ENCODE assay signal across 8 cellular contexts in genomic region chr16:70522216-70523000, GRCh38. TPM values are rescaled to one million over a fixed set of nuclear protein-coding genes. Genes with fewer than 3 reads are reported as not detected.
DNase-seq lines count a peak whose midpoint lies in the region; ATAC-seq, FAIRE-seq and TF ChIP-seq lines count a peak whose summit lies in the region.

No MANE protein-coding gene starts in this region.

- no peak for ATAC-seq in HepG2
- no peak for ATAC-seq in upper lobe of right lung
- ATAC-seq in HG02610 (IDR thresholded peaks at IDR 0.05; ENCODE audit: unreplicated experiment): no peak

- 54% methylated on average over 16 of the region's 16 CpGs for WGBS in HepG2 (ENCODE audit: low lambda C conversion rate)

- in situ Hi-C loops in HepG2 (cut with HindIII; ENCODE audit: extremely low pct_ligation_motif_present, low pct_unique_long_range_greater_than_20kb): no loop called here

- TF ChIP-seq RAD21 in HepG2 (CRISPR knock-in tag; IDR thresholded peaks at IDR 0.05): no peak

- H3K36me3 Mint-ChIP-seq in activated naive CD4-positive, alpha-beta T cell treated with anti-CD3 and anti-CD28 coated beads, Interleukin-2, amount 50 U/mL, for 24 hours: peaks cover 22% of the 10 kb centered on the region
- H3K36me3 Mint-ChIP-seq in activated T-helper 2 cell treated with anti-CD3 and anti-CD28 coated beads, Interferon-gamma antibody, Interleukin-2, Interleukin-4, amounts not matched to agents 10 μg/mL and 5 μg/mL and 100 μg/mL, durations not matched to agents 14 hours and 24 hours and 36 hours (ENCODE audit: low read depth): peaks cover 49% of the 10 kb centered on the region

- H3K27me3 ChIP-seq in HepG2 (ENCODE audit: control insufficient read depth in 1 of 2, insufficient read depth in 2 of 2, low read length in 2 of 2) (peaks cover 0 to 5% of the 10 kb centered on the region in 2 experiments; a peak in 1 of 5 replicates), upper lobe of right lung (no peaks in the 10 kb centered on the region)

- H3K4me3 Mint-ChIP-seq in activated naive CD4-positive, alpha-beta T cell treated with anti-CD3 and anti-CD28 coated beads, Interleukin-2, amount 50 U/mL, for 24 hours: peak overlapping the region; percentile 100
- H3K4me3 Mint-ChIP-seq in activated T-helper 2 cell treated with anti-CD3 and anti-CD28 coated beads, Interferon-gamma antibody, Interleukin-2, Interleukin-4, amounts not matched to agents 10 μg/mL and 5 μg/mL and 100 μg/mL, durations not matched to agents 14 hours and 24 hours and 36 hours (ENCODE audit: low read depth): peak overlapping the region; percentile 96

- peak overlapping the region; percentile 100 for H3K27ac Mint-ChIP-seq in activated naive CD4-positive, alpha-beta T cell treated with anti-CD3 and anti-CD28 coated beads, Interleukin-2, amount 50 U/mL, for 24 hours
- H3K27ac Mint-ChIP-seq in activated T-helper 2 cell treated with anti-CD3 and anti-CD28 coated beads, Interferon-gamma antibody, Interleukin-2, Interleukin-4, amounts not matched to agents 10 μg/mL and 5 μg/mL and 100 μg/mL, durations not matched to agents 14 hours and 24 hours and 36 hours: peak overlapping the region; percentile 98

- intact Hi-C loops in activated T-helper 2 cell treated with anti-CD3 and anti-CD28 coated beads, Interferon-gamma antibody, Interleukin-2, Interleukin-4, amounts not matched to agents 10 μg/mL and 5 μg/mL and 100 μg/mL, durations not matched to agents 14 hours and 24 hours and 36 hours (cut with micrococcal nuclease): loop anchor here (2.0 to 10.0 kb wide), 6 partner anchors 46 to 760 kb away; partner anchors contain the start of genes AARS1, ST3GAL2 and WWP2
- intact Hi-C loops in HepG2 (cut with micrococcal nuclease; ENCODE audit: unreplicated experiment): loop anchor here (2.0 kb wide), 1 partner anchor 130 kb away; no protein-coding TSS in a partner anchor
- intact Hi-C loops in upper lobe of right lung (cut with DNase I): no loop called here

- peak overlapping the region; percentile 99 for H3K9ac ChIP-seq in HepG2 (ENCODE audit: insufficient read depth, low read depth, low read length)

- FAIRE-seq in HepG2 (lab: Jason Lieb, UNC): no peak

- H3K9me3 Mint-ChIP-seq in activated naive CD4-positive, alpha-beta T cell treated with anti-CD3 and anti-CD28 coated beads, Interleukin-2, amount 50 U/mL, for 24 hours: no peaks in the 10 kb centered on the region
- H3K9me3 Mint-ChIP-seq in activated T-helper 2 cell treated with anti-CD3 and anti-CD28 coated beads, Interferon-gamma antibody, Interleukin-2, Interleukin-4, amounts not matched to agents 10 μg/mL and 5 μg/mL and 100 μg/mL, durations not matched to agents 14 hours and 24 hours and 36 hours: no peaks in the 10 kb centered on the region

- H3K4me2 ChIP-seq in HepG2 (ENCODE audit: low read depth, low read length): peak overlapping the region; percentile 86

- no peaks in the 10 kb centered on the region for H3K27me3 Mint-ChIP-seq in activated naive CD4-positive, alpha-beta T cell treated with anti-CD3 and anti-CD28 coated beads, Interleukin-2, amount 50 U/mL, for 24 hours
- no peaks in the 10 kb centered on the region for H3K27me3 Mint-ChIP-seq in activated T-helper 2 cell treated with anti-CD3 and anti-CD28 coated beads, Interferon-gamma antibody, Interleukin-2, Interleukin-4, amounts not matched to agents 10 μg/mL and 5 μg/mL and 100 μg/mL, durations not matched to agents 14 hours and 24 hours and 36 hours (ENCODE audit: low read depth)

- peak overlapping the region; percentile 93 for H3K27ac ChIP-seq in HepG2 (ENCODE audit: extremely low read length, insufficient read depth, low read length)
- H3K27ac ChIP-seq in upper lobe of right lung: peak overlapping the region; percentile 91

- DNase-seq in activated naive CD4-positive, alpha-beta T cell treated with Interleukin-2 at 50 U/mL for 16 hours: no peak
- no peak for DNase-seq in activated T-helper 2 cell treated with anti-CD3 and anti-CD28 coated beads, Interferon-gamma antibody, Interleukin-2, Interleukin-4, amounts not matched to agents 10 μg/mL and 5 μg/mL and 100 μg/mL, durations not matched to agents 14 hours and 24 hours and 36 hours (ENCODE audit: low spot score)
- no peak for DNase-seq in HepG2 (ENCODE audit: low spot score)
- no peak for DNase-seq in upper lobe of right lung
- DNase-seq in NCI-H446 (lab: John Stamatoyannopoulos, UW): no peak
- no peak for DNase-seq in NCI-H1048 (lab: John Stamatoyannopoulos, UW)

- peak overlapping the region; percentile 98 to 99 (median 99) for H3K4me3 ChIP-seq in HepG2 (replicated peaks in 1 of 3; ENCODE audit: insufficient read depth in 1 of 3, low read depth in 2 of 3, low read length in 3 of 3)
- peak overlapping the region; percentile 73 for H3K4me3 ChIP-seq in upper lobe of right lung

- TF ChIP-seq EP300 in HepG2 (IDR thresholded peaks at IDR 0.05; ENCODE audit: low read depth in 2 of 2, low read length in 2 of 2) (no peak), HepG2 (CRISPR knock-in tag; IDR thresholded peaks at IDR 0.05; ENCODE audit: borderline replicate concordance) (no peak)

- H2AFZ ChIP-seq in HepG2 (ENCODE audit: low read length): no peak overlapping the region

- H3K79me2 ChIP-seq in HepG2 (ENCODE audit: insufficient read depth, low read length): peaks cover 51% of the 10 kb centered on the region

- BruUV-seq in HepG2 (replicated peaks; lab: Mats Ljungman, UMichigan): no TSS peak

- H3K4me1 ChIP-seq in HepG2 (ENCODE audit: insufficient read depth, low read length) (peaks cover 32% of the 10 kb centered on the region), upper lobe of right lung (peaks cover 37% of the 10 kb centered on the region)

- no peak for TF ChIP-seq POLR2A in HepG2 (IDR thresholded peaks at IDR 0.05; ENCODE audit: insufficient read depth in 1 of 2, low read depth in 2 of 2, low read length in 2 of 2)

- H3K4me1 Mint-ChIP-seq in activated naive CD4-positive, alpha-beta T cell treated with anti-CD3 and anti-CD28 coated beads, Interleukin-2, amount 50 U/mL, for 24 hours: peaks cover 49% of the 10 kb centered on the region
- H3K4me1 Mint-ChIP-seq in activated T-helper 2 cell treated with anti-CD3 and anti-CD28 coated beads, Interferon-gamma antibody, Interleukin-2, Interleukin-4, amounts not matched to agents 10 μg/mL and 5 μg/mL and 100 μg/mL, durations not matched to agents 14 hours and 24 hours and 36 hours (ENCODE audit: low read depth): peaks cover 40% of the 10 kb centered on the region

- TF ChIP-seq CTCF in HepG2 (CRISPR knock-in tag; IDR thresholded peaks at IDR 0.05) (no peak), upper lobe of right lung (IDR thresholded peaks at IDR 0.05) (no peak)

- H3K9me3 ChIP-seq in HepG2 (ENCODE audit: low read length): no peaks in the 10 kb centered on the region
- H3K9me3 ChIP-seq in upper lobe of right lung: no peaks in the 10 kb centered on the region

- peaks cover 10 to 22% of the 10 kb centered on the region in 2 experiments for H3K36me3 ChIP-seq in HepG2 (replicated peaks in 1 of 2; ENCODE audit: control insufficient read depth in 1 of 2, insufficient read depth in 2 of 2, low read length in 2 of 2)
- H3K36me3 ChIP-seq in upper lobe of right lung: peaks cover 36% of the 10 kb centered on the region

- POLR2A ChIA-PET in HepG2 (lab: Yijun Ruan, JAX): interaction anchor here (0.7 to 1.9 kb wide), 7 partner anchors 9 to 203 kb away, joined by 3 to 23 read pairs (median 3); no protein-coding TSS in a partner anchor

- peaks cover 26% of the 10 kb centered on the region for H4K20me1 ChIP-seq in HepG2 (ENCODE audit: insufficient read depth, low read length)

- CTCF ChIA-PET in HepG2 (lab: Yijun Ruan, JAX; ENCODE audit: low intra/inter-chr PET ratio, low total read pairs): no interaction called here

RNA-seq across cellular contexts. Expression of gene COG4, which starts 0.9 kb away (rescaled TPM):
- total RNA-seq in activated T-helper 2 cell treated with anti-CD3 and anti-CD28 coated beads, Interferon-gamma antibody, Interleukin-2, Interleukin-4, amounts not matched to agents 10 μg/mL and 5 μg/mL and 100 μg/mL, durations not matched to agents 14 hours and 24 hours and 36 hours: 37.9 and 44.5 TPM in 2 replicates
- 73.8 and 85.7 TPM in 2 replicates for total RNA-seq in HepG2 (2016; rRNA removed; fragmentation: Illumina TruSeq; extraction: Trizol)
- 9.8 and 10.8 TPM in 2 replicates for total RNA-seq in HepG2 (2016; cell fraction: cytosol; rRNA removed; fragmentation: Illumina TruSeq; extraction: Trizol; ENCODE audit: low read depth)
- 73.6 and 85.8 TPM in 2 replicates for total RNA-seq in HepG2 (2016; cell fraction: insoluble cytoplasmic fraction; rRNA removed; fragmentation: Illumina TruSeq; extraction: Trizol)
- 16.2 and 17.5 TPM in 2 replicates for total RNA-seq in HepG2 (2016; cell fraction: membrane; rRNA removed; fragmentation: Illumina TruSeq; extraction: Trizol)
- 47.2 and 51.5 TPM in 2 replicates for total RNA-seq in HepG2 (2016; cell fraction: nucleus; rRNA removed; fragmentation: Illumina TruSeq; extraction: Trizol)
- polyA plus RNA-seq in HepG2 (2011; rRNA removed): 51.1 and 52.7 TPM in 2 replicates
- 40.4 and 61.2 TPM in 2 replicates for polyA plus RNA-seq in HepG2 (2011; cell fraction: cytosol; rRNA removed)
- 138 and 141 TPM in 2 replicates for polyA plus RNA-seq in HepG2 (2011; cell fraction: nucleus; rRNA removed)
- polyA plus RNA-seq in HepG2 (2012): 38.9 and 41.3 TPM in 2 replicates
- 4.5 and 4.8 TPM in 2 replicates for polyA plus RNA-seq in HepG2 (2016; cell fraction: cytosol; fragmentation: Illumina TruSeq; extraction: Trizol; ENCODE audit: low read depth)
- 53.2 and 57.0 TPM in 2 replicates for polyA plus RNA-seq in HepG2 (2016; cell fraction: insoluble cytoplasmic fraction; fragmentation: Illumina TruSeq; extraction: Trizol; ENCODE audit: low read depth)
- polyA plus RNA-seq in HepG2 (2016; cell fraction: membrane; fragmentation: Illumina TruSeq; extraction: Trizol; ENCODE audit: low read depth): 5.8 and 7.8 TPM in 2 replicates
- 75.3 and 76.0 TPM in 2 replicates for polyA plus RNA-seq in HepG2 (2016; cell fraction: nucleus; fragmentation: Illumina TruSeq; extraction: Trizol; ENCODE audit: insufficient read depth, low read depth)
- 62.6 and 88.2 TPM in 2 replicates for polyA minus RNA-seq in HepG2 (2011; rRNA and poly(A)+ RNA removed; ENCODE audit: low replicate concordance)
- 21.7 and 23.0 TPM in 2 replicates for polyA minus RNA-seq in HepG2 (2011; cell fraction: cytosol; rRNA and poly(A)+ RNA removed)
- polyA minus RNA-seq in HepG2 (2011; cell fraction: nucleus; rRNA and poly(A)+ RNA removed): 43.4 and 56.8 TPM in 2 replicates
- 63.0 TPM for total RNA-seq in upper lobe of right lung

RNA-seq across cellular contexts. Expression of gene SF3B3, which starts 1.2 kb away (rescaled TPM):
- 520 and 538 TPM in 2 replicates for total RNA-seq in activated T-helper 2 cell treated with anti-CD3 and anti-CD28 coated beads, Interferon-gamma antibody, Interleukin-2, Interleukin-4, amounts not matched to agents 10 μg/mL and 5 μg/mL and 100 μg/mL, durations not matched to agents 14 hours and 24 hours and 36 hours
- total RNA-seq in HepG2 (2016; rRNA removed; fragmentation: Illumina TruSeq; extraction: Trizol) (500 and 817 TPM in 2 replicates), upper lobe of right lung (174 TPM)
- 52.3 and 54.5 TPM in 2 replicates for total RNA-seq in HepG2 (2016; cell fraction: cytosol; rRNA removed; fragmentation: Illumina TruSeq; extraction: Trizol; ENCODE audit: low read depth)
- total RNA-seq in HepG2 (2016; cell fraction: insoluble cytoplasmic fraction; rRNA removed; fragmentation: Illumina TruSeq; extraction: Trizol): 484 and 682 TPM in 2 replicates
- total RNA-seq in HepG2 (2016; cell fraction: membrane; rRNA removed; fragmentation: Illumina TruSeq; extraction: Trizol): 138 and 170 TPM in 2 replicates
- total RNA-seq in HepG2 (2016; cell fraction: nucleus; rRNA removed; fragmentation: Illumina TruSeq; extraction: Trizol): 336 and 347 TPM in 2 replicates
- polyA plus RNA-seq in HepG2 (2011; rRNA removed): 140 and 157 TPM in 2 replicates
- 134 and 147 TPM in 2 replicates for polyA plus RNA-seq in HepG2 (2011; cell fraction: cytosol; rRNA removed)
- polyA plus RNA-seq in HepG2 (2011; cell fraction: nucleus; rRNA removed): 150 and 189 TPM in 2 replicates
- 211 and 269 TPM in 2 replicates for polyA plus RNA-seq in HepG2 (2012)
- 31.7 and 36.7 TPM in 2 replicates for polyA plus RNA-seq in HepG2 (2016; cell fraction: cytosol; fragmentation: Illumina TruSeq; extraction: Trizol; ENCODE audit: low read depth)
- 551 and 651 TPM in 2 replicates for polyA plus RNA-seq in HepG2 (2016; cell fraction: insoluble cytoplasmic fraction; fragmentation: Illumina TruSeq; extraction: Trizol; ENCODE audit: low read depth)
- polyA plus RNA-seq in HepG2 (2016; cell fraction: membrane; fragmentation: Illumina TruSeq; extraction: Trizol; ENCODE audit: low read depth): 103 and 131 TPM in 2 replicates
- 452 and 475 TPM in 2 replicates for polyA plus RNA-seq in HepG2 (2016; cell fraction: nucleus; fragmentation: Illumina TruSeq; extraction: Trizol; ENCODE audit: insufficient read depth, low read depth)
- 774 and 825 TPM in 2 replicates for polyA minus RNA-seq in HepG2 (2011; rRNA and poly(A)+ RNA removed; ENCODE audit: low replicate concordance)
- 152 and 162 TPM in 2 replicates for polyA minus RNA-seq in HepG2 (2011; cell fraction: cytosol; rRNA and poly(A)+ RNA removed)
- polyA minus RNA-seq in HepG2 (2011; cell fraction: nucleus; rRNA and poly(A)+ RNA removed): 238 and 284 TPM in 2 replicates
